ENCODE assay signal across 16 cellular contexts in genomic region chr4:27049101-27049829, GRCh38.
DNase-seq lines count a peak whose midpoint lies in the region; ATAC-seq and TF ChIP-seq lines count a peak whose summit lies in the region.
"Had no signal": no experiment of that assay in that cellular context is flagged by ENCODE, and none has a peak within 500 bp of the region (broad histone marks: within the 10 kb centered on the region; RNA-seq: fewer than 3 reads in every experiment).

No MANE protein-coding gene starts in this region.

- no peaks in the 10 kb centered on the region for H3K9me2 ChIP-seq in GM23248 (ENCODE audit: insufficient read depth)
- no peaks in the 10 kb centered on the region for H3K9me2 ChIP-seq in OCI-LY7 (ENCODE audit: insufficient read depth, low read length)

- H3K9me3 ChIP-seq in GM23248 (ENCODE audit: low read depth): no peaks in the 10 kb centered on the region
- H3K9me3 ChIP-seq in OCI-LY7 (ENCODE audit: low read length): peaks cover 9% of the 10 kb centered on the region; the same call in 1 of the 2 replicates
- no peaks in the 10 kb centered on the region for H3K9me3 ChIP-seq in endocrine pancreas (ENCODE audit: control insufficient read depth, low read length)
- H3K9me3 ChIP-seq: neutrophil, SJCRH30, stomach, uterus had no signal

- no peaks in the 10 kb centered on the region for H3F3A ChIP-seq in GM23248 (ENCODE audit: insufficient read depth)

- ATAC-seq in GM18511 (IDR thresholded peaks at IDR 0.05; ENCODE audit: unreplicated experiment): no peak
- ATAC-seq: activated CD4-positive, CD25-positive, alpha-beta regulatory T cell treated with anti-CD3 and anti-CD28 coated beads, Interleukin-2, amount 50 U/mL, for 24 hours; left cardiac atrium; right cardiac atrium had no signal

- in situ Hi-C loops in GM23248 (cut with MboI): no loop called here

- peaks cover 51% of the 10 kb centered on the region for H3K27me3 ChIP-seq in GM23248 (replicated peaks; ENCODE audit: insufficient read depth)
- H3K27me3 ChIP-seq in endocrine pancreas (ENCODE audit: control insufficient read depth, insufficient read depth, low read length): peaks cover 3% of the 10 kb centered on the region
- H3K27me3 ChIP-seq: SJCRH30 had no signal

- H3K36me3 ChIP-seq in GM23248 (ENCODE audit: low read depth): no peaks in the 10 kb centered on the region
- H3K36me3 ChIP-seq in OCI-LY7 (ENCODE audit: insufficient read depth, low read length): no peaks in the 10 kb centered on the region
- no peaks in the 10 kb centered on the region for H3K36me3 ChIP-seq in endocrine pancreas (ENCODE audit: control insufficient read depth, insufficient read depth, low read length)
- H3K36me3 ChIP-seq: neutrophil, SJCRH30, stomach, uterus had no signal

- H3K79me2 ChIP-seq in GM23248 (ENCODE audit: insufficient read depth): no peaks in the 10 kb centered on the region
- no peaks in the 10 kb centered on the region for H3K79me2 ChIP-seq in OCI-LY7 (ENCODE audit: insufficient read depth, low read depth, low read length)

- H3K4me2 ChIP-seq in GM23248 (ENCODE audit: unreplicated experiment) (no peak overlapping the region), OCI-LY7 (ENCODE audit: low read length) (peak overlapping the region; percentile 61)

- H3K27ac ChIP-seq in GM23248: no peak overlapping the region
- H3K27ac ChIP-seq in OCI-LY7 (ENCODE audit: low read depth, low read length, poor library complexity, severe bottlenecking): no peak overlapping the region
- H3K27ac ChIP-seq: neutrophil, SJCRH30, stomach, uterus had no signal

- no TSS peak for BruUV-seq in OCI-LY7 (replicated peaks; lab: Mats Ljungman, UMichigan)

- DNase-seq in GM23248: no peak
- DNase-seq in OCI-LY7 (ENCODE audit: low spot score): no peak
- DNase-seq in retina: peak; percentile 22
- DNase-seq in hepatic stellate cell (ENCODE audit: low spot score): no peak
- no peak for DNase-seq in NCI-H82 (lab: John Stamatoyannopoulos, UW)
- DNase-seq: GDM1, HCEC 1CT, left cardiac atrium, right cardiac atrium, stomach, uterus had no signal

- POLR2A ChIA-PET in OCI-LY7 (lab: Charles Lee): interaction anchor here (0.5 to 0.9 kb wide), 4 partner anchors 8 to 591 kb away, joined by 3 to 4 read pairs (median 3); no protein-coding TSS in a partner anchor

- H4K20me1 ChIP-seq in GM23248 (ENCODE audit: insufficient read depth) (no peaks in the 10 kb centered on the region), OCI-LY7 (ENCODE audit: insufficient read depth, low read length) (no peaks in the 10 kb centered on the region)

- H3K4me3 ChIP-seq in GM23248 (peak overlapping the region; percentile 72; the same call in 1 of the 2 replicates), OCI-LY7 (ENCODE audit: low read depth, low read length, poor library complexity, severe bottlenecking) (peak overlapping the region; percentile 44), endocrine pancreas (ENCODE audit: control insufficient read depth, insufficient read depth, low read length) (peak overlapping the region; percentile 88)

- CTCF ChIA-PET in OCI-LY7 (lab: Charles Lee; ENCODE audit: unreplicated experiment): interaction anchor here (1.0 kb wide), 1 partner anchor 569 kb away, joined by 3 read pairs; no protein-coding TSS in a partner anchor

- TF ChIP-seq CTCF in OCI-LY7 (conservative IDR thresholded peaks at IDR 0.05; ENCODE audit: low read length): no peak

- 64 to 65% methylated on average over 11 of the region's 11 CpGs for WGBS in GM23248 (ENCODE audit: low coverage in 1 of 2, low lambda C conversion rate in 2 of 2, missing lambda C conversion rate in 2 of 2), 2 experiments

- H2AFZ ChIP-seq in GM23248 (peak overlapping the region; percentile 79; the same call in 1 of the 2 replicates), OCI-LY7 (ENCODE audit: low read length) (peak overlapping the region; percentile 66; the same call in 1 of the 2 replicates)

- no peaks in the 10 kb centered on the region for H3K4me1 ChIP-seq in GM23248 (ENCODE audit: insufficient read depth)
- H3K4me1 ChIP-seq in OCI-LY7 (ENCODE audit: insufficient read depth, low read length, poor library complexity, severe bottlenecking): peaks cover 6% of the 10 kb centered on the region
- H3K4me1 ChIP-seq in endocrine pancreas (ENCODE audit: control insufficient read depth, insufficient read depth, low read length): peaks cover 5% of the 10 kb centered on the region
- H3K4me1 ChIP-seq: SJCRH30, uterus had no signal

- intact Hi-C loops in OCI-LY7 (cut with micrococcal nuclease; ENCODE audit: unreplicated experiment): loop anchor here (2.0 to 5.0 kb wide), 2 partner anchors 270 to 643 kb away; no protein-coding TSS in a partner anchor

- H3K9ac ChIP-seq in GM23248 (no peak overlapping the region), endocrine pancreas (ENCODE audit: control insufficient read depth, insufficient read depth, low read length) (no peak overlapping the region)
